Comparison of ENCODE assay signal across 15 cellular contexts in genomic region chr2:53473762-53474161, GRCh38.
A peak's percentile ranks its signal among the peaks of the same experiment; 100 is the strongest.
DNase-seq lines count a peak whose midpoint lies in the region; ATAC-seq and TF ChIP-seq lines count a peak whose summit lies in the region.
"Had no signal": no experiment of that assay in that cellular context is flagged by ENCODE, and none has a peak within 500 bp of the region (broad histone marks: within the 10 kb centered on the region; RNA-seq: fewer than 3 reads in every experiment).

No MANE protein-coding gene starts in this region.

- no peak overlapping the region for H3K4me3 Mint-ChIP-seq in endodermal cell
- H3K4me3 Mint-ChIP-seq: CD4-positive, alpha-beta memory T cell had no signal

- no peaks in the 10 kb centered on the region for H3K4me1 Mint-ChIP-seq in endodermal cell
- H3K4me1 Mint-ChIP-seq: CD4-positive, alpha-beta memory T cell had no signal

- no peaks in the 10 kb centered on the region for H3K36me3 Mint-ChIP-seq in endodermal cell (ENCODE audit: low read depth)
- H3K36me3 Mint-ChIP-seq: CD4-positive, alpha-beta memory T cell had no signal

- H3K4me3 ChIP-seq in fibroblast of mammary gland (ENCODE audit: control insufficient read depth, low read depth, low read length) = no peak overlapping the region
- H3K4me3 ChIP-seq in endodermal cell (ENCODE audit: low read length) = no peak overlapping the region
- H3K4me3 ChIP-seq: GM12878, HAP-1 had no signal

- H3K27ac Mint-ChIP-seq in endodermal cell = no peak overlapping the region
- H3K27ac Mint-ChIP-seq: CD4-positive, alpha-beta memory T cell had no signal

- WGBS in endodermal cell (ENCODE audit: insufficient coverage in 1 of 2, insufficient read length in 1 of 2), 2 experiments = 91% methylated on average over 3 of the region's 3 CpGs; no CpG with 5 or more reads in 1 of the 2 experiments

- no peaks in the 10 kb centered on the region for H3K9me3 ChIP-seq in endodermal cell (ENCODE audit: control insufficient read depth, low read length)
- H3K9me3 ChIP-seq: BE2C, HAP-1 had no signal

- H3K27me3 Mint-ChIP-seq in endodermal cell (ENCODE audit: insufficient read depth) = no peaks in the 10 kb centered on the region

- DNase-seq in DMS53 (lab: John Stamatoyannopoulos, UW) (peak; percentile 63), EH (ENCODE audit: low read depth) (peak; percentile 27), HT1080 (ENCODE audit: low read depth) (peak; percentile 29), fibroblast of mammary gland (ENCODE audit: low read depth) (peak; percentile 7), NCI-H2227 treated with DMSO at 0.1 percent for 48 hours (lab: John Stamatoyannopoulos, UW) (no peak), omental fat pad (ENCODE audit: low spot score) (no peak), endodermal cell (no peak)
- DNase-seq: CD4-positive, alpha-beta memory T cell; DND-41; GOT3 had no signal

- no peak for TF ChIP-seq CTCF in fibroblast of mammary gland (conservative IDR thresholded peaks at IDR 0.05; ENCODE audit: control insufficient read depth, insufficient read depth, low read depth, low read length)
- no peak for TF ChIP-seq CTCF in omental fat pad (IDR thresholded peaks at IDR 0.05)
- no peak for TF ChIP-seq CTCF in endodermal cell (conservative IDR thresholded peaks at IDR 0.05)

- H3K4me1 ChIP-seq in endodermal cell (ENCODE audit: control insufficient read depth, insufficient read depth, low read length) = no peaks in the 10 kb centered on the region
- H3K4me1 ChIP-seq: BE2C, HAP-1 had no signal

- ATAC-seq in omental fat pad (ENCODE audit: low FRiP score) = no peak

- H3K36me3 ChIP-seq in endodermal cell (ENCODE audit: control insufficient read depth, insufficient read depth, low read length) = no peaks in the 10 kb centered on the region
- H3K36me3 ChIP-seq: BE2C, HAP-1 had no signal

- no peaks in the 10 kb centered on the region for H3K27me3 ChIP-seq in endodermal cell (ENCODE audit: control insufficient read depth, insufficient read depth, low read length, poor library complexity, severe bottlenecking)
- H3K27me3 ChIP-seq: BE2C had no signal

- no peaks in the 10 kb centered on the region for H3K9me3 Mint-ChIP-seq in endodermal cell

- H3K9ac ChIP-seq in endodermal cell (ENCODE audit: extremely low read depth, low read length, poor library complexity, severe bottlenecking) = no peak overlapping the region

- H3K27ac ChIP-seq in endodermal cell (ENCODE audit: low read depth, low read length) = no peak overlapping the region
- H3K27ac ChIP-seq: C4-2B, HL-60 had no signal

Comparison
In these comparisons a context has a peak if more than half of its experiments do, and no peak if none do; other contexts are left out.
1. DNase-seq: peak in DMS53 (single experiment), EH (single experiment), HT1080 (single experiment) and fibroblast of mammary gland (single experiment); none in NCI-H2227 treated with DMSO at 0.1 percent for 48 hours (single experiment), omental fat pad (single experiment) and endodermal cell (single experiment).